Comparison of ENCODE assay signal across 9 cellular contexts in the genomic region with DNA sequence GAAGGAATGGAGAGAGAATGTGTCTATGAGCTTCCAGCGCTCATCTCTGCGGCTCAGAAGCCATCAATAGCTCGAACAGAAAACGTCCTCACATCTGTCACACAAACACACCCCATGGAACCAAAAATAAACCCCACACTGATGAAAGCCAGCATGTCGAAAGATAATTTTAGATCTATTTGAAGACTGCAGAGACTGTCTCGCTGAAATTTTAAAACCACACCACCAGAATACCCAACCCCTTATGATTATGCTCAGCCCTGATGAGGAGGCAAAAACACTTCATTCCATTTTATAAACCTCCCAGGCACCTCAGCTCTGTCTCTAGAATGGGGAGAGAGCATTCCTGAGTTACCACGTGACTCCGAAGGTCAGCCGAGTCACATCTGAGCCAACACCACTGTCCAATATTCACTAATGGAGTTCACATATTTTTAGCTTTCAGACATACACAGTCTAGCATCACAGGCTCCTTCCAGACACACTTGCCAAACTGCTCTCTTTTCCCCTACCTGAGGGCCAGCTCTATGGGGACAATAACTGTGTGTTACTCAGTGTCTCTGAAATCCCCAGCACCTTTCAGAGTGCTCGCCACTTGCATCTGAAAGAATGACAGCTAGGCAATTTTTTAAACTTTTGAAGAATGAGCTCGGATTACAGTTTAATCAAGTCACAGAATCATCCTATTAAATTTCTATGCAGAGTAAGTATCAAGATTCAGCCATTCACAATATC.
DNase-seq lines count a peak whose midpoint lies in the region; ATAC-seq and TF ChIP-seq lines count a peak whose summit lies in the region.
"Had no signal": no experiment of that assay in that cellular context is flagged by ENCODE, and none has a peak within 500 bp of the region (broad histone marks: within the 10 kb centered on the region; RNA-seq: fewer than 3 reads in every experiment).

No MANE protein-coding gene starts in this region.

- POLR2A ChIA-PET in A673 (lab: Charles Lee; ENCODE audit: low non-redundant PET), result no interaction called here

- no TSS peak for BruUV-seq in A673 (replicated peaks; lab: Mats Ljungman, UMichigan)

- no peaks in the 10 kb centered on the region for H3K27me3 ChIP-seq in BLaER1 treated with 17β-estradiol and CSF1 and Interleukin-3, amounts not matched to agents 10 nM and 100 nM
- H3K27me3 ChIP-seq in OCI-LY1 (ENCODE audit: insufficient read depth, low read length) (no peaks in the 10 kb centered on the region), esophagus squamous epithelium (no peaks in the 10 kb centered on the region), osteoblast (ENCODE audit: insufficient read depth, low read length) (no peaks in the 10 kb centered on the region), A673 (replicated peaks; ENCODE audit: insufficient read depth, low read depth, low read length, poor library complexity) (no peaks in the 10 kb centered on the region)

- no peak for ATAC-seq in GM18505 (IDR thresholded peaks at IDR 0.05; ENCODE audit: unreplicated experiment)

- no peaks in the 10 kb centered on the region for H3K9me2 ChIP-seq in OCI-LY1 (ENCODE audit: low read depth, low read length)

- TF ChIP-seq POLR2A in esophagus squamous epithelium (IDR thresholded peaks at IDR 0.05) (no peak), GM18505 (IDR thresholded peaks at IDR 0.05; ENCODE audit: borderline replicate concordance, extremely low read depth, insufficient read depth, insufficient read length) (no peak)

- peak overlapping the region; percentile 30 to 86 (median 74); a peak in 21 of 22 replicates for H3K9ac ChIP-seq in BLaER1 treated with 17β-estradiol and CSF1 and Interleukin-3, amounts not matched to agents 10 nM and 100 nM
- H3K9ac ChIP-seq in OCI-LY1 (ENCODE audit: low read length), result peak overlapping the region; percentile 70

- no peak for TF ChIP-seq CTCF in OCI-LY1 (IDR thresholded peaks at IDR 0.05; ENCODE audit: low read length)
- TF ChIP-seq CTCF in esophagus squamous epithelium (IDR thresholded peaks at IDR 0.05), result no peak
- no peak for TF ChIP-seq CTCF in osteoblast (IDR thresholded peaks at IDR 0.05; ENCODE audit: extremely low read depth, low read depth, low read length)
- no peak for TF ChIP-seq CTCF in A673 (conservative IDR thresholded peaks at IDR 0.05; ENCODE audit: low read depth, low read length)

- peak overlapping the region in 8 of 10 experiments; percentile 25 to 56 (median 42); a peak in 15 of 20 replicates for H3K4me3 ChIP-seq in BLaER1 treated with 17β-estradiol and CSF1 and Interleukin-3, amounts not matched to agents 10 nM and 100 nM
- H3K4me3 ChIP-seq in OCI-LY1 (ENCODE audit: low read depth, low read length, poor library complexity, severe bottlenecking) (peak overlapping the region; percentile 48), esophagus squamous epithelium (no peak overlapping the region), osteoblast (ENCODE audit: insufficient read depth, low read length) (peak overlapping the region; percentile 21), A673 (ENCODE audit: low read depth, low read length, poor library complexity, severe bottlenecking) (no peak overlapping the region)

- peaks cover 91 to 100% (median 100%) of the 10 kb centered on the region in 10 experiments for H3K4me1 ChIP-seq in BLaER1 treated with 17β-estradiol and CSF1 and Interleukin-3, amounts not matched to agents 10 nM and 100 nM
- H3K4me1 ChIP-seq in OCI-LY1 (ENCODE audit: insufficient read depth, low read length, severe bottlenecking), result peaks cover 87% of the 10 kb centered on the region
- H3K4me1 ChIP-seq in esophagus squamous epithelium, result peaks cover 10 to 53% (median 20%) of the 10 kb centered on the region in 3 donors
- peaks cover 40% of the 10 kb centered on the region for H3K4me1 ChIP-seq in osteoblast (ENCODE audit: insufficient read depth, low read length)
- peaks cover 21% of the 10 kb centered on the region for H3K4me1 ChIP-seq in A673 (ENCODE audit: insufficient read depth, low read length, poor library complexity, severe bottlenecking)

- peak overlapping the region; percentile 25 to 95 (median 86); a peak in 20 of 22 replicates for H3K27ac ChIP-seq in BLaER1 treated with 17β-estradiol and CSF1 and Interleukin-3, amounts not matched to agents 10 nM and 100 nM
- H3K27ac ChIP-seq in OCI-LY1 (ENCODE audit: low read depth, low read length, poor library complexity, severe bottlenecking) (peak overlapping the region; percentile 99), esophagus squamous epithelium (peak overlapping the region; percentile 25 to 61 (median 38)), osteoblast (ENCODE audit: low read depth, low read length) (peak overlapping the region; percentile 64), A673 (ENCODE audit: low read depth, low read length, poor library complexity, severe bottlenecking) (no peak overlapping the region)

- DNase-seq in esophagus squamous epithelium (lab: John Stamatoyannopoulos, UW), result no peak
- DNase-seq in osteoblast (ENCODE audit: insufficient read length, low spot score, missing footprints), result no peak
- no peak for DNase-seq in SHP77 treated with DMSO at 0.1 percent for 48 hours (lab: John Stamatoyannopoulos, UW)
- no peak for DNase-seq in A673 (ENCODE audit: low spot score)
- DNase-seq in NCI-H2029 treated with DMSO at 0.1 percent for 48 hours (lab: John Stamatoyannopoulos, UW), result no peak
- DNase-seq: NCI-H187 had no signal

- H3K36me3 ChIP-seq in BLaER1 treated with 17β-estradiol and CSF1 and Interleukin-3, amounts not matched to agents 10 nM and 100 nM, result peaks cover 13 to 35% (median 18%) of the 10 kb centered on the region in 11 experiments; a peak in 21 of 22 replicates
- H3K36me3 ChIP-seq in OCI-LY1 (ENCODE audit: insufficient read depth, low read length) (peaks cover 19% of the 10 kb centered on the region), esophagus squamous epithelium (peaks cover 0 to 18% (median 0%) of the 10 kb centered on the region in 3 donors), osteoblast (ENCODE audit: insufficient read depth, low read length) (no peaks in the 10 kb centered on the region), A673 (ENCODE audit: insufficient read depth, low read length, poor library complexity, severe bottlenecking) (no peaks in the 10 kb centered on the region)

- H2AFZ ChIP-seq in OCI-LY1 (ENCODE audit: low read length) (no peak overlapping the region), osteoblast (ENCODE audit: low read length) (peak overlapping the region; percentile 63)

- H3F3A ChIP-seq in OCI-LY1 (ENCODE audit: insufficient read depth, low read length), result peaks cover 19% of the 10 kb centered on the region; the same call in 1 of the 2 replicates

- H4K20me1 ChIP-seq in BLaER1 treated with 17β-estradiol and CSF1 and Interleukin-3, amounts not matched to agents 10 nM and 100 nM, result peaks cover 0 to 95% (median 6%) of the 10 kb centered on the region in 11 experiments; a peak in 10 of 22 replicates
- H4K20me1 ChIP-seq in OCI-LY1 (ENCODE audit: insufficient read depth, low read length) (no peaks in the 10 kb centered on the region), osteoblast (ENCODE audit: insufficient read depth, low read length) (peaks cover 5% of the 10 kb centered on the region)

- H3K9me3 ChIP-seq in BLaER1 treated with 17β-estradiol and CSF1 and Interleukin-3, amounts not matched to agents 10 nM and 100 nM (replicated peaks in 1 of 11), result no peaks in the 10 kb centered on the region
- H3K9me3 ChIP-seq in OCI-LY1 (ENCODE audit: low read length), result no peaks in the 10 kb centered on the region
- no peaks in the 10 kb centered on the region for H3K9me3 ChIP-seq in esophagus squamous epithelium
- no peaks in the 10 kb centered on the region for H3K9me3 ChIP-seq in osteoblast (ENCODE audit: low read depth, low read length)
- H3K9me3 ChIP-seq in A673 (ENCODE audit: low read depth, low read length, poor library complexity, severe bottlenecking), result no peaks in the 10 kb centered on the region

- H3K79me2 ChIP-seq in OCI-LY1 (ENCODE audit: insufficient read depth, low read length) (peaks cover 44% of the 10 kb centered on the region), osteoblast (ENCODE audit: insufficient read depth, low read length) (peaks cover 83% of the 10 kb centered on the region)

- CTCF ChIA-PET in A673 (lab: Charles Lee), result no interaction called here

- 60 to 63% methylated on average over 11 of the region's 11 CpGs for WGBS in esophagus squamous epithelium, 2 donors

- peak overlapping the region; percentile 84 to 99 (median 92) for H3K4me2 ChIP-seq in BLaER1 treated with 17β-estradiol and CSF1 and Interleukin-3, amounts not matched to agents 10 nM and 100 nM
- H3K4me2 ChIP-seq in OCI-LY1 (ENCODE audit: low read length), result peak overlapping the region; percentile 82
- H3K4me2 ChIP-seq in osteoblast (ENCODE audit: insufficient read depth, low read length), result peak overlapping the region; percentile 63

- intact Hi-C loops in esophagus squamous epithelium (cut with DNase I) (no loop called here), A673 (cut with micrococcal nuclease; ENCODE audit: unreplicated experiment) (no loop called here)

Comparison
In these comparisons a context has a peak if more than half of its experiments do, and no peak if none do; other contexts are left out.
1. H3K4me3 ChIP-seq: peak in BLaER1 treated with 17β-estradiol and CSF1 and Interleukin-3, amounts not matched to agents 10 nM and 100 nM (8 of 10), OCI-LY1 (single experiment) and osteoblast (single experiment); none in esophagus squamous epithelium (0 of 4) and A673 (single experiment).
2. Peak in every context shown above with its lines, with median percentiles within 50 percentile points of each other: H3K4me2 ChIP-seq.